ENCODE assay signal across 16 cellular contexts in the genomic region with DNA sequence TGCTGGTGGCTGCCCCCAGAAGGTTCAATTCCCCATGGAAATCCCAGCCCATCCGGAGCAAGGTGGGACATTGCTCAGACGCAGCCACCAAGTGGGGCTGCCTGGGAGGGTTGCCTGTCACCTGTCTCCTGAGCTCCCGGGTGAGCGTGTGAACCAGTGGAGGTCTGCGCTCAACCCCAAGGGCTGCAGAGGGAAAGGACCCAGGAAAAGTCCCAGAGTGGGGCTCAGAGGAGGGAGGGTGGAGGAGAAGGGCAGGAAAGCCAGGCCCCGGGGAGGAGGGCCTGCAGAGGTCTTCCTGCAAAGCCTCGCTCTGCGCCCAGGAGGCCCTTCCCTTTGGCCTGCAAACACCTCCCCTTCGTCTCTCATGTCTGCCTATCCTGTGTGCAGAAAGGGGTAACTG.
DNase-seq lines count a peak whose midpoint lies in the region; ATAC-seq and TF ChIP-seq lines count a peak whose summit lies in the region.
"Had no signal": no experiment of that assay in that cellular context is flagged by ENCODE, and none has a peak within 500 bp of the region (broad histone marks: within the 10 kb centered on the region; RNA-seq: fewer than 3 reads in every experiment).

No MANE protein-coding gene starts in this region.

- no peak overlapping the region for H3K27ac ChIP-seq in BLaER1 treated with 17β-estradiol and CSF1 and Interleukin-3, amounts not matched to agents 10 nM and 100 nM
- H3K27ac ChIP-seq in RWPE2 (ENCODE audit: poor library complexity, severe bottlenecking) (peak overlapping the region; percentile 78), neuronal stem cell (replicated peaks; ENCODE audit: low read length) (no peak overlapping the region), upper lobe of right lung (peak overlapping the region; percentile 17)
- H3K27ac ChIP-seq: C4-2B had no signal

- H4K8ac ChIP-seq in neuronal stem cell (ENCODE audit: low read depth, low read length), result no peak overlapping the region

- H2BK15ac ChIP-seq in neuronal stem cell (ENCODE audit: low read length), result no peak overlapping the region

- H3K23ac ChIP-seq in neuronal stem cell (ENCODE audit: low read depth, low read length, poor library complexity), result no peak overlapping the region

- intact Hi-C loops in upper lobe of right lung (cut with DNase I), result no loop called here

- peaks cover 0 to 28% (median 0%) of the 10 kb centered on the region in 11 experiments; a peak in 9 of 22 replicates for H3K36me3 ChIP-seq in BLaER1 treated with 17β-estradiol and CSF1 and Interleukin-3, amounts not matched to agents 10 nM and 100 nM
- H3K36me3 ChIP-seq in RWPE2 (ENCODE audit: low read depth) (peaks cover 12% of the 10 kb centered on the region), neuronal stem cell (replicated peaks in 1 of 2; ENCODE audit: control insufficient read depth in 2 of 2, insufficient read depth in 2 of 2, low read length in 2 of 2) (peaks cover 11 to 49% of the 10 kb centered on the region in 2 donors), upper lobe of right lung (no peaks in the 10 kb centered on the region)

- ATAC-seq in RWPE2 (ENCODE audit: low read depth) (no peak), upper lobe of right lung (no peak), HG02763 (IDR thresholded peaks at IDR 0.05; ENCODE audit: unreplicated experiment) (no peak), GM21447 (IDR thresholded peaks at IDR 0.05; ENCODE audit: unreplicated experiment) (no peak), HG02885 (IDR thresholded peaks at IDR 0.05; ENCODE audit: poor library complexity, unreplicated experiment) (no peak)
- ATAC-seq: CD8-positive, alpha-beta T cell; K562 had no signal

- H3K4me1 ChIP-seq in BLaER1 treated with 17β-estradiol and CSF1 and Interleukin-3, amounts not matched to agents 10 nM and 100 nM, result peaks cover 22 to 51% (median 44%) of the 10 kb centered on the region in 10 experiments
- H3K4me1 ChIP-seq in RWPE2 (ENCODE audit: insufficient read depth, poor library complexity, severe bottlenecking) (peaks cover 12% of the 10 kb centered on the region), neuronal stem cell (ENCODE audit: control insufficient read depth in 2 of 2, insufficient read depth in 1 of 2, low read depth in 1 of 2, low read length in 2 of 2) (peaks cover 7 to 27% of the 10 kb centered on the region in 2 donors), upper lobe of right lung (peaks cover 24% of the 10 kb centered on the region)

- H2BK12ac ChIP-seq in neuronal stem cell (ENCODE audit: low read length), result no peak overlapping the region

- H3K18ac ChIP-seq in neuronal stem cell (ENCODE audit: low read length), result peak overlapping the region; percentile 54

- no peak overlapping the region for H2AFZ ChIP-seq in neuronal stem cell (ENCODE audit: low read length)

- H2AK5ac ChIP-seq in neuronal stem cell (ENCODE audit: low read depth, low read length), result peak overlapping the region; percentile 72

- 0 out of 22 replicates have a peak, but pooled peaks cover 0 to 12% (median 0%) of the 10 kb centered on the region in 11 experiments for H3K9me3 ChIP-seq in BLaER1 treated with 17β-estradiol and CSF1 and Interleukin-3, amounts not matched to agents 10 nM and 100 nM (replicated peaks in 1 of 11)
- H3K9me3 ChIP-seq in RWPE2 (ENCODE audit: severe bottlenecking), result no peaks in the 10 kb centered on the region
- peaks cover 0 to 5% of the 10 kb centered on the region in 2 donors for H3K9me3 ChIP-seq in neuronal stem cell (replicated peaks in 1 of 2; ENCODE audit: control insufficient read depth in 2 of 2, insufficient read depth in 1 of 2, low read depth in 1 of 2, low read length in 2 of 2)
- no peaks in the 10 kb centered on the region for H3K9me3 ChIP-seq in upper lobe of right lung

- H3K9ac ChIP-seq in BLaER1 treated with 17β-estradiol and CSF1 and Interleukin-3, amounts not matched to agents 10 nM and 100 nM, result 0 out of 22 replicates have a peak overlapping the region, but pooled peaks of 1 of the 11 experiments have one; percentile 31
- no peak overlapping the region for H3K9ac ChIP-seq in neuronal stem cell (ENCODE audit: low read depth, low read length, poor library complexity)

- no peak for TF ChIP-seq CTCF in RWPE2 (IDR thresholded peaks at IDR 0.05; ENCODE audit: poor library complexity, severe bottlenecking)
- TF ChIP-seq CTCF in upper lobe of right lung (IDR thresholded peaks at IDR 0.05), result no peak

- no peaks in the 10 kb centered on the region for H3K27me3 ChIP-seq in BLaER1 treated with 17β-estradiol and CSF1 and Interleukin-3, amounts not matched to agents 10 nM and 100 nM
- H3K27me3 ChIP-seq in RWPE2 (ENCODE audit: insufficient read depth, poor library complexity, severe bottlenecking), result no peaks in the 10 kb centered on the region
- no peaks in the 10 kb centered on the region for H3K27me3 ChIP-seq in neuronal stem cell (ENCODE audit: control insufficient read depth in 3 of 3, insufficient read depth in 3 of 3, low read depth in 1 of 3, low read length in 3 of 3)
- no peaks in the 10 kb centered on the region for H3K27me3 ChIP-seq in upper lobe of right lung

- H3K4me3 ChIP-seq in BLaER1 treated with 17β-estradiol and CSF1 and Interleukin-3, amounts not matched to agents 10 nM and 100 nM, result no peak overlapping the region
- H3K4me3 ChIP-seq in RWPE2 (ENCODE audit: severe bottlenecking) (no peak overlapping the region), neuronal stem cell (ENCODE audit: low read length in 2 of 2) (no peak overlapping the region), upper lobe of right lung (no peak overlapping the region)
- H3K4me3 ChIP-seq: K562 had no signal

- peaks cover 0 to 77% (median 36%) of the 10 kb centered on the region in 11 experiments; a peak in 17 of 22 replicates for H4K20me1 ChIP-seq in BLaER1 treated with 17β-estradiol and CSF1 and Interleukin-3, amounts not matched to agents 10 nM and 100 nM

- no peak overlapping the region for H2BK5ac ChIP-seq in neuronal stem cell (ENCODE audit: low read length)

- peak overlapping the region; percentile 10 for H3K4ac ChIP-seq in neuronal stem cell (ENCODE audit: low read length)

- peaks cover 20% of the 10 kb centered on the region for H3K79me1 ChIP-seq in neuronal stem cell (ENCODE audit: low read depth, low read length)

- no CpG with 5 or more reads among the region's 9 CpGs for WGBS in neuronal stem cell (ENCODE audit: extremely low coverage in 2 of 2, insufficient read length in 2 of 2, insufficient replicate concordance in 1 of 2), 2 donors

- H3K14ac ChIP-seq in neuronal stem cell (ENCODE audit: low read length), result no peak overlapping the region

- peak overlapping the region in 10 of 11 experiments; percentile 27 to 70 (median 49); a peak in 19 of 22 replicates for H3K4me2 ChIP-seq in BLaER1 treated with 17β-estradiol and CSF1 and Interleukin-3, amounts not matched to agents 10 nM and 100 nM
- no peak overlapping the region for H3K4me2 ChIP-seq in neuronal stem cell (ENCODE audit: insufficient read depth, low read length, poor library complexity, severe bottlenecking)

- no peak for DNase-seq in RWPE2 (ENCODE audit: low spot score)
- no peak for DNase-seq in neuronal stem cell (ENCODE audit: low spot score)
- DNase-seq in upper lobe of right lung, result no peak
- DNase-seq: 8988T; CD8-positive, alpha-beta T cell; COR-L47; DMS153; DMS79 treated with DMSO at 0.1 percent for 48 hours; EL; HCEC 1CT had no signal

- H4K91ac ChIP-seq in neuronal stem cell (ENCODE audit: low read depth, low read length, poor library complexity), result no peak overlapping the region

- H2BK120ac ChIP-seq in neuronal stem cell (ENCODE audit: low read depth, low read length), result no peak overlapping the region

Comparison
In these comparisons a context has a peak if more than half of its experiments do, and no peak if none do; other contexts are left out.
1. H3K27ac ChIP-seq: peak in RWPE2 (single experiment) and upper lobe of right lung (single experiment); none in BLaER1 treated with 17β-estradiol and CSF1 and Interleukin-3, amounts not matched to agents 10 nM and 100 nM (0 of 11) and neuronal stem cell (single experiment).